12 cellular contexts compared by ENCODE assay signal in genomic region chr5:75568202-75568601, GRCh38. TPM values are rescaled to one million over a fixed set of nuclear protein-coding genes. Genes with fewer than 3 reads are reported as not detected.
DNase-seq lines count a peak whose midpoint lies in the region; ATAC-seq and TF ChIP-seq lines count a peak whose summit lies in the region.
"Had no signal": no experiment of that assay in that cellular context is flagged by ENCODE, and none has a peak within 500 bp of the region (broad histone marks: within the 10 kb centered on the region; RNA-seq: fewer than 3 reads in every experiment).

No MANE protein-coding gene starts in this region.

- H3K27ac ChIP-seq in GM23248, result peak overlapping the region; percentile 69; the same call in 1 of the 2 replicates
- H3K27ac ChIP-seq in Panc1 (ENCODE audit: low read length), result peak overlapping the region; percentile 93
- H3K27ac ChIP-seq in substantia nigra (ENCODE audit: low read depth, low read length, poor library complexity, severe bottlenecking), result no peak overlapping the region

- peaks cover 39% of the 10 kb centered on the region for H3K36me3 Mint-ChIP-seq in activated CD4-positive, alpha-beta memory T cell treated with anti-CD3 and anti-CD28 coated beads for 36 hours
- H3K36me3 Mint-ChIP-seq in activated CD4-positive, alpha-beta memory T cell treated with anti-CD3 and anti-CD28 coated beads, Interleukin-2, amount 10 ng/mL, durations not matched to agents 7 days and 5 days (ENCODE audit: low read depth), result peaks cover 62% of the 10 kb centered on the region
- H3K36me3 Mint-ChIP-seq in mesothelial cell of epicardium, result peaks cover 23% of the 10 kb centered on the region

- H2AFZ ChIP-seq in GM23248, result no peak overlapping the region

- in situ Hi-C loops in GM23248 (cut with MboI) (no loop called here), Panc1 (cut with HindIII; ENCODE audit: low pct_unique_long_range_greater_than_20kb, low sequenced_read_pairs) (no loop called here)

- peaks cover 64% of the 10 kb centered on the region for H3K4me1 Mint-ChIP-seq in activated CD4-positive, alpha-beta memory T cell treated with anti-CD3 and anti-CD28 coated beads for 36 hours (ENCODE audit: low read depth)
- peaks cover 29% of the 10 kb centered on the region for H3K4me1 Mint-ChIP-seq in activated CD4-positive, alpha-beta memory T cell treated with anti-CD3 and anti-CD28 coated beads, Interleukin-2, amount 10 ng/mL, durations not matched to agents 7 days and 5 days
- H3K4me1 Mint-ChIP-seq in mesothelial cell of epicardium, result peaks cover 39% of the 10 kb centered on the region

- no peak for ATAC-seq in Panc1
- no peak for ATAC-seq in GM19455 (IDR thresholded peaks at IDR 0.05; ENCODE audit: unreplicated experiment)

- 95% methylated on average over 2 of the region's 2 CpGs for WGBS in GM23248 (ENCODE audit: low coverage in 1 of 2, low lambda C conversion rate in 2 of 2, missing lambda C conversion rate in 2 of 2), 2 experiments

- peak overlapping the region; percentile 72 for H3K4me2 ChIP-seq in GM23248 (ENCODE audit: unreplicated experiment)

- no peaks in the 10 kb centered on the region for H4K20me1 ChIP-seq in GM23248 (ENCODE audit: insufficient read depth)

- no peaks in the 10 kb centered on the region for H3K27me3 ChIP-seq in GM23248 (replicated peaks; ENCODE audit: insufficient read depth)
- H3K27me3 ChIP-seq in Panc1 (ENCODE audit: control insufficient read depth, insufficient read depth, low read length), result no peaks in the 10 kb centered on the region

- CTCF ChIA-PET in activated CD4-positive, alpha-beta memory T cell treated with anti-CD3 and anti-CD28 coated beads for 36 hours (lab: Charles Lee), result interaction anchor here (0.8 to 2.5 kb wide), 6 partner anchors 9 to 217 kb away, joined by 3 to 9 read pairs (median 4); no protein-coding TSS in a partner anchor
- CTCF ChIA-PET in activated CD4-positive, alpha-beta memory T cell treated with anti-CD3 and anti-CD28 coated beads, Interleukin-2, amount 10 ng/mL, durations not matched to agents 7 days and 5 days (lab: Charles Lee), result no interaction called here
- CTCF ChIA-PET in Panc1 (lab: Charles Lee), result interaction anchor here (0.6 kb wide), 1 partner anchor 40 kb away, joined by 3 read pairs; no protein-coding TSS in a partner anchor

- no peak overlapping the region for H3K9ac ChIP-seq in GM23248

- H3K4me3 Mint-ChIP-seq in activated CD4-positive, alpha-beta memory T cell treated with anti-CD3 and anti-CD28 coated beads for 36 hours, result no peak overlapping the region
- H3K4me3 Mint-ChIP-seq in activated CD4-positive, alpha-beta memory T cell treated with anti-CD3 and anti-CD28 coated beads, Interleukin-2, amount 10 ng/mL, durations not matched to agents 7 days and 5 days, result no peak overlapping the region
- no peak overlapping the region for H3K4me3 Mint-ChIP-seq in mesothelial cell of epicardium
- H3K4me3 Mint-ChIP-seq: type B pancreatic cell had no signal

- H3K4me3 ChIP-seq in GM23248 (no peak overlapping the region), Panc1 (ENCODE audit: low read depth in 2 of 2, low read length in 2 of 2) (peak overlapping the region in 1 of 2 experiments; percentile 20; a peak in 1 of 4 replicates)
- H3K4me3 ChIP-seq: HAP-1 had no signal

- DNase-seq in activated CD4-positive, alpha-beta memory T cell treated with anti-CD3 and anti-CD28 coated beads for 36 hours, result peak; percentile 42
- no peak for DNase-seq in activated CD4-positive, alpha-beta memory T cell treated with anti-CD3 and anti-CD28 coated beads, Interleukin-2, amount 10 ng/mL, durations not matched to agents 7 days and 5 days
- DNase-seq in GM23248, result no peak
- no peak for DNase-seq in Panc1 (ENCODE audit: low read depth, low spot score)
- no peak for DNase-seq in mesothelial cell of epicardium (ENCODE audit: low spot score in 2 of 2, unreplicated experiment in 2 of 2)
- DNase-seq in substantia nigra (lab: John Stamatoyannopoulos, UW), result no peak
- no peak for DNase-seq in medulla oblongata (ENCODE audit: extremely low spot score)
- DNase-seq: DMS 273 treated with DMSO at 0.1 percent for 48 hours, NCI-H2081 treated with DMSO at 0.1 percent for 48 hours had no signal

- H3K79me2 ChIP-seq in GM23248 (ENCODE audit: insufficient read depth), result peaks cover 54% of the 10 kb centered on the region

- H3K27me3 Mint-ChIP-seq in activated CD4-positive, alpha-beta memory T cell treated with anti-CD3 and anti-CD28 coated beads for 36 hours, result no peaks in the 10 kb centered on the region
- no peaks in the 10 kb centered on the region for H3K27me3 Mint-ChIP-seq in activated CD4-positive, alpha-beta memory T cell treated with anti-CD3 and anti-CD28 coated beads, Interleukin-2, amount 10 ng/mL, durations not matched to agents 7 days and 5 days
- no peaks in the 10 kb centered on the region for H3K27me3 Mint-ChIP-seq in mesothelial cell of epicardium (ENCODE audit: low read depth)
- H3K27me3 Mint-ChIP-seq: type B pancreatic cell had no signal

- H3K9me3 Mint-ChIP-seq in activated CD4-positive, alpha-beta memory T cell treated with anti-CD3 and anti-CD28 coated beads for 36 hours, result peaks cover 14% of the 10 kb centered on the region
- peaks cover 13% of the 10 kb centered on the region for H3K9me3 Mint-ChIP-seq in activated CD4-positive, alpha-beta memory T cell treated with anti-CD3 and anti-CD28 coated beads, Interleukin-2, amount 10 ng/mL, durations not matched to agents 7 days and 5 days
- peaks cover 18% of the 10 kb centered on the region for H3K9me3 Mint-ChIP-seq in mesothelial cell of epicardium

- no TSS peak for BruUV-seq in Panc1 (replicated peaks; lab: Mats Ljungman, UMichigan)

- intact Hi-C loops in activated CD4-positive, alpha-beta memory T cell treated with anti-CD3 and anti-CD28 coated beads for 36 hours (cut with micrococcal nuclease), result loop anchor here (5.0 kb wide), 5 partner anchors 331 to 991 kb away; partner anchors contain the start of genes ANKRD31, GCNT4 and IQGAP2
- intact Hi-C loops in Panc1 (cut with micrococcal nuclease; ENCODE audit: unreplicated experiment), result loop anchor here (5.0 kb wide), 1 partner anchor 56 kb away; the partner anchor contains the start of genes CERT1 and POLK

- H3K27ac Mint-ChIP-seq in activated CD4-positive, alpha-beta memory T cell treated with anti-CD3 and anti-CD28 coated beads for 36 hours, result peak overlapping the region; percentile 96
- no peak overlapping the region for H3K27ac Mint-ChIP-seq in activated CD4-positive, alpha-beta memory T cell treated with anti-CD3 and anti-CD28 coated beads, Interleukin-2, amount 10 ng/mL, durations not matched to agents 7 days and 5 days
- peak overlapping the region; percentile 97 for H3K27ac Mint-ChIP-seq in mesothelial cell of epicardium

- H3K9me2 ChIP-seq in GM23248 (ENCODE audit: insufficient read depth), result no peaks in the 10 kb centered on the region

- peaks cover 30% of the 10 kb centered on the region for H3F3A ChIP-seq in GM23248 (ENCODE audit: insufficient read depth)

- no peak for TF ChIP-seq CTCF in Panc1 (IDR thresholded peaks at IDR 0.05)
- no peak for TF ChIP-seq CTCF in mesothelial cell of epicardium (IDR thresholded peaks at IDR 0.05; ENCODE audit: unreplicated experiment)

- POLR2A ChIA-PET in activated CD4-positive, alpha-beta memory T cell treated with anti-CD3 and anti-CD28 coated beads for 36 hours (lab: Charles Lee), result interaction anchor here (0.7 to 3.2 kb wide), 7 partner anchors 56 to 231 kb away, joined by 3 to 27 read pairs (median 3); partner anchors contain the start of genes CERT1, HMGCR, POC5 and POLK
- POLR2A ChIA-PET in activated CD4-positive, alpha-beta memory T cell treated with anti-CD3 and anti-CD28 coated beads, Interleukin-2, amount 10 ng/mL, durations not matched to agents 7 days and 5 days (lab: Charles Lee), result interaction anchor here (0.8 to 2.9 kb wide), 3 partner anchors 27 to 58 kb away, joined by 3 to 11 read pairs (median 3); partner anchors contain the start of genes CERT1 and POLK
- POLR2A ChIA-PET in Panc1 (lab: Charles Lee), result no interaction called here

- no peaks in the 10 kb centered on the region for H3K36me3 ChIP-seq in GM23248 (ENCODE audit: low read depth)
- H3K36me3 ChIP-seq in Panc1 (ENCODE audit: control insufficient read depth, insufficient read depth, low read length), result no peaks in the 10 kb centered on the region
- H3K36me3 ChIP-seq: HAP-1 had no signal

- H3K4me1 ChIP-seq in GM23248 (ENCODE audit: insufficient read depth) (peaks cover 26% of the 10 kb centered on the region), Panc1 (ENCODE audit: control insufficient read depth, insufficient read depth, low read length) (peaks cover 26% of the 10 kb centered on the region)

- H3K9me3 ChIP-seq in GM23248 (ENCODE audit: low read depth) (no peaks in the 10 kb centered on the region), Panc1 (ENCODE audit: control insufficient read depth, insufficient read depth, low read depth, low read length) (peaks cover 4% of the 10 kb centered on the region; the same call in 1 of the 2 replicates)
- H3K9me3 ChIP-seq: HAP-1 had no signal

RNA-seq across cellular contexts. Expression of gene ANKDD1B, which starts 43.1 kb away (rescaled TPM):
- not detected for total RNA-seq in activated CD4-positive, alpha-beta memory T cell treated with anti-CD3 and anti-CD28 coated beads for 36 hours
- under 1 TPM in 1 of 2 experiments, not detected in 1; 0.18 TPM for total RNA-seq in activated CD4-positive, alpha-beta memory T cell treated with anti-CD3 and anti-CD28 coated beads, Interleukin-2, amount 10 ng/mL, durations not matched to agents 7 days and 5 days
- 1.9 TPM in 1 of 2 replicates, not detected in the other for total RNA-seq in GM23248 (2014; rRNA removed; shearing (Covaris generic))
- polyA plus RNA-seq in GM23248 (2016; fragmentation: Nextera tagmentation; extraction: Ambion mirVana), result 0.15 and 0.20 TPM in 2 replicates
- total RNA-seq in Panc1 (2021; ENCODE audit: unreplicated experiment) (0.10 TPM), mesothelial cell of epicardium (0.95 to 1.5 TPM (median 1.1 TPM) in 3 replicates)
- polyA plus RNA-seq in Panc1 (2012; ENCODE audit: insufficient read length), result 0.16 TPM

RNA-seq across cellular contexts. Expression of gene POLK, which starts 56.5 kb away (rescaled TPM):
- total RNA-seq in activated CD4-positive, alpha-beta memory T cell treated with anti-CD3 and anti-CD28 coated beads for 36 hours, result 10 to 100 TPM; 33.9 to 36.5 TPM
- 10 to 100 TPM; 28.3 to 28.7 TPM for total RNA-seq in activated CD4-positive, alpha-beta memory T cell treated with anti-CD3 and anti-CD28 coated beads, Interleukin-2, amount 10 ng/mL, durations not matched to agents 7 days and 5 days
- total RNA-seq in GM23248 (2014; rRNA removed; shearing (Covaris generic)), result 20.7 and 25.7 TPM in 2 replicates
- 22.2 and 24.2 TPM in 2 replicates for polyA plus RNA-seq in GM23248 (2016; fragmentation: Nextera tagmentation; extraction: Ambion mirVana)
- total RNA-seq in Panc1 (2021; ENCODE audit: unreplicated experiment) (21.3 TPM), mesothelial cell of epicardium (25.9 to 29.7 TPM (median 29.2 TPM) in 3 replicates)
- 6.3 TPM for polyA plus RNA-seq in Panc1 (2012; ENCODE audit: insufficient read length)

RNA-seq across cellular contexts. Expression of gene CERT1, which starts 56.8 kb away (rescaled TPM):
- total RNA-seq in activated CD4-positive, alpha-beta memory T cell treated with anti-CD3 and anti-CD28 coated beads for 36 hours, result 10 to 100 TPM; 32.3 to 34.4 TPM
- 10 to 100 TPM; 36.2 to 39.7 TPM for total RNA-seq in activated CD4-positive, alpha-beta memory T cell treated with anti-CD3 and anti-CD28 coated beads, Interleukin-2, amount 10 ng/mL, durations not matched to agents 7 days and 5 days
- 8.1 and 17.3 TPM in 2 replicates for total RNA-seq in GM23248 (2014; rRNA removed; shearing (Covaris generic))
- 14.1 and 15.2 TPM in 2 replicates for polyA plus RNA-seq in GM23248 (2016; fragmentation: Nextera tagmentation; extraction: Ambion mirVana)
- total RNA-seq in Panc1 (2021; ENCODE audit: unreplicated experiment) (26.7 TPM), mesothelial cell of epicardium (35.6 to 42.7 TPM (median 38.3 TPM) in 3 replicates)
- 20.3 TPM for polyA plus RNA-seq in Panc1 (2012; ENCODE audit: insufficient read length)
